ENCODE assay signal across 28 cellular contexts in genomic region chr5:172890659-172891058, GRCh38. TPM values are rescaled to one million over a fixed set of nuclear protein-coding genes. Genes with fewer than 3 reads are reported as not detected.
DNase-seq lines count a peak whose midpoint lies in the region; ATAC-seq and TF ChIP-seq lines count a peak whose summit lies in the region.
"Had no signal": no experiment of that assay in that cellular context is flagged by ENCODE, and none has a peak within 500 bp of the region (broad histone marks: within the 10 kb centered on the region; RNA-seq: fewer than 3 reads in every experiment).

No MANE protein-coding gene starts in this region.

- H4K8ac ChIP-seq in neuronal stem cell (ENCODE audit: low read depth, low read length): no peak overlapping the region

- no peak for TF ChIP-seq CTCF in esophagus squamous epithelium (IDR thresholded peaks at IDR 0.05)
- no peak for TF ChIP-seq CTCF in neural crest cell (conservative IDR thresholded peaks at IDR 0.05)
- no peak for TF ChIP-seq CTCF in upper lobe of right lung (IDR thresholded peaks at IDR 0.05)

- no peaks in the 10 kb centered on the region for H3K27me3 Mint-ChIP-seq in activated naive CD8-positive, alpha-beta T cell treated with anti-CD3 and anti-CD28 coated beads, Interleukin-2, amount 50 U/mL, for 24 hours
- H3K27me3 Mint-ChIP-seq in activated naive CD8-positive, alpha-beta T cell treated with anti-CD3 and anti-CD28 coated beads for 36 hours: no peaks in the 10 kb centered on the region
- H3K27me3 Mint-ChIP-seq in neural crest cell (ENCODE audit: low read depth): no peaks in the 10 kb centered on the region
- no peaks in the 10 kb centered on the region for H3K27me3 Mint-ChIP-seq in activated naive CD4-positive, alpha-beta T cell treated with anti-CD3 and anti-CD28 coated beads for 36 hours (ENCODE audit: low read depth)
- H3K27me3 Mint-ChIP-seq: activated B cell treated with CpG ODN at 0.5 μM for 24 hours, IgD-negative memory B cell had no signal

- no peak for DNase-seq in activated naive CD8-positive, alpha-beta T cell treated with anti-CD3 and anti-CD28 coated beads, Interleukin-2, amount 50 U/mL, for 24 hours
- no peak for DNase-seq in activated naive CD8-positive, alpha-beta T cell treated with anti-CD3 and anti-CD28 coated beads for 36 hours
- no peak for DNase-seq in esophagus squamous epithelium (lab: John Stamatoyannopoulos, UW)
- no peak for DNase-seq in neural crest cell (ENCODE audit: low read depth, low spot score)
- DNase-seq in upper lobe of right lung: no peak
- no peak for DNase-seq in neuronal stem cell (ENCODE audit: low spot score)
- DNase-seq in activated naive CD4-positive, alpha-beta T cell treated with anti-CD3 and anti-CD28 coated beads for 36 hours: no peak
- no peak for DNase-seq in NCI-H1436 treated with DMSO at 0.1 percent for 48 hours (lab: John Stamatoyannopoulos, UW)
- DNase-seq: 8988T; activated B cell treated with CpG ODN at 0.5 μM for 24 hours; activated CD4-positive, alpha-beta T cell treated with anti-CD3 and anti-CD28 coated beads, Interleukin-2, amount 50 U/mL, for 48 hours; activated effector memory CD4-positive, alpha-beta T cell treated with Interleukin-2 at 50 U/mL for 16 hours; BE2C; Caco-2; DMS79 treated with DMSO at 0.1 percent for 48 hours; hippocampal formation; mammary epithelial cell; MM.1S; NCI-H146; NCI-H510A; RPMI8226; substantia nigra; T-helper 9 cell had no signal

- H2AK5ac ChIP-seq in neuronal stem cell (ENCODE audit: low read depth, low read length): no peak overlapping the region

- TF ChIP-seq POLR2A in esophagus squamous epithelium (IDR thresholded peaks at IDR 0.05): no peak

- H2BK15ac ChIP-seq in neuronal stem cell (ENCODE audit: low read length): no peak overlapping the region

- H3K27ac Mint-ChIP-seq in activated naive CD8-positive, alpha-beta T cell treated with anti-CD3 and anti-CD28 coated beads, Interleukin-2, amount 50 U/mL, for 24 hours: no peak overlapping the region
- H3K27ac Mint-ChIP-seq in activated naive CD8-positive, alpha-beta T cell treated with anti-CD3 and anti-CD28 coated beads for 36 hours: no peak overlapping the region
- H3K27ac Mint-ChIP-seq in neural crest cell (ENCODE audit: unreplicated experiment): peak overlapping the region; percentile 43
- no peak overlapping the region for H3K27ac Mint-ChIP-seq in activated naive CD4-positive, alpha-beta T cell treated with anti-CD3 and anti-CD28 coated beads for 36 hours
- H3K27ac Mint-ChIP-seq: activated B cell treated with CpG ODN at 0.5 μM for 24 hours had no signal

- no peak overlapping the region for H2BK5ac ChIP-seq in neuronal stem cell (ENCODE audit: low read length)

- intact Hi-C loops in esophagus squamous epithelium (cut with DNase I): no loop called here
- intact Hi-C loops in upper lobe of right lung (cut with DNase I): no loop called here
- intact Hi-C loops in activated naive CD4-positive, alpha-beta T cell treated with anti-CD3 and anti-CD28 coated beads for 36 hours (cut with micrococcal nuclease): no loop called here

- CTCF ChIA-PET in activated naive CD4-positive, alpha-beta T cell treated with anti-CD3 and anti-CD28 coated beads for 36 hours (lab: Charles Lee): no interaction called here

- H3K9me3 ChIP-seq in esophagus squamous epithelium (no peaks in the 10 kb centered on the region), upper lobe of right lung (no peaks in the 10 kb centered on the region), neuronal stem cell (replicated peaks in 1 of 2; ENCODE audit: control insufficient read depth in 2 of 2, insufficient read depth in 1 of 2, low read depth in 1 of 2, low read length in 2 of 2) (no peaks in the 10 kb centered on the region)
- H3K9me3 ChIP-seq: BE2C, Caco-2, HAP-1 had no signal

- H3K4me1 ChIP-seq in esophagus squamous epithelium (peaks cover 6 to 54% (median 10%) of the 10 kb centered on the region in 3 donors), upper lobe of right lung (peaks cover 48% of the 10 kb centered on the region), neuronal stem cell (ENCODE audit: control insufficient read depth in 2 of 2, insufficient read depth in 1 of 2, low read depth in 1 of 2, low read length in 2 of 2) (peaks cover 1 to 6% of the 10 kb centered on the region in 2 donors)
- H3K4me1 ChIP-seq: BE2C, HAP-1 had no signal

- H3K36me3 Mint-ChIP-seq in activated naive CD8-positive, alpha-beta T cell treated with anti-CD3 and anti-CD28 coated beads, Interleukin-2, amount 50 U/mL, for 24 hours (ENCODE audit: low read depth): peaks cover 4% of the 10 kb centered on the region
- H3K36me3 Mint-ChIP-seq in activated naive CD8-positive, alpha-beta T cell treated with anti-CD3 and anti-CD28 coated beads for 36 hours: no peaks in the 10 kb centered on the region
- peaks cover 2% of the 10 kb centered on the region for H3K36me3 Mint-ChIP-seq in neural crest cell (ENCODE audit: low read depth)
- peaks cover 4% of the 10 kb centered on the region for H3K36me3 Mint-ChIP-seq in activated naive CD4-positive, alpha-beta T cell treated with anti-CD3 and anti-CD28 coated beads for 36 hours (ENCODE audit: low read depth)

- H4K91ac ChIP-seq in neuronal stem cell (ENCODE audit: low read depth, low read length, poor library complexity): no peak overlapping the region

- H3K79me1 ChIP-seq in neuronal stem cell (ENCODE audit: low read depth, low read length): peaks cover 4% of the 10 kb centered on the region

- no peak overlapping the region for H2AFZ ChIP-seq in neuronal stem cell (ENCODE audit: low read length)

- no peak overlapping the region for H2BK120ac ChIP-seq in neuronal stem cell (ENCODE audit: low read depth, low read length)

- no peak overlapping the region for H2BK12ac ChIP-seq in neuronal stem cell (ENCODE audit: low read length)

- H3K27me3 ChIP-seq in esophagus squamous epithelium (no peaks in the 10 kb centered on the region), upper lobe of right lung (no peaks in the 10 kb centered on the region), neuronal stem cell (ENCODE audit: control insufficient read depth in 3 of 3, insufficient read depth in 3 of 3, low read depth in 1 of 3, low read length in 3 of 3) (no peaks in the 10 kb centered on the region)
- H3K27me3 ChIP-seq: BE2C, cardiac muscle cell had no signal

- H3K9me3 Mint-ChIP-seq in activated naive CD8-positive, alpha-beta T cell treated with anti-CD3 and anti-CD28 coated beads, Interleukin-2, amount 50 U/mL, for 24 hours: no peaks in the 10 kb centered on the region
- H3K9me3 Mint-ChIP-seq in activated naive CD8-positive, alpha-beta T cell treated with anti-CD3 and anti-CD28 coated beads for 36 hours: no peaks in the 10 kb centered on the region
- no peaks in the 10 kb centered on the region for H3K9me3 Mint-ChIP-seq in neural crest cell
- no peaks in the 10 kb centered on the region for H3K9me3 Mint-ChIP-seq in activated naive CD4-positive, alpha-beta T cell treated with anti-CD3 and anti-CD28 coated beads for 36 hours
- H3K9me3 Mint-ChIP-seq: activated B cell treated with CpG ODN at 0.5 μM for 24 hours, IgD-negative memory B cell had no signal

- H3K36me3 ChIP-seq in esophagus squamous epithelium (peaks cover 0 to 54% (median 0%) of the 10 kb centered on the region in 3 donors), upper lobe of right lung (peaks cover 21% of the 10 kb centered on the region), neuronal stem cell (replicated peaks in 1 of 2; ENCODE audit: control insufficient read depth in 2 of 2, insufficient read depth in 2 of 2, low read length in 2 of 2) (peaks cover 7 to 47% of the 10 kb centered on the region in 2 donors)

- H3K27ac ChIP-seq in esophagus squamous epithelium: peak overlapping the region in 3 of 4 donors; percentile 52 to 81 (median 79)
- peak overlapping the region; percentile 61 for H3K27ac ChIP-seq in upper lobe of right lung
- H3K27ac ChIP-seq in neuronal stem cell (replicated peaks; ENCODE audit: low read length): no peak overlapping the region
- H3K27ac ChIP-seq: cardiac muscle cell had no signal

- H3K4me1 Mint-ChIP-seq in activated naive CD8-positive, alpha-beta T cell treated with anti-CD3 and anti-CD28 coated beads, Interleukin-2, amount 50 U/mL, for 24 hours: no peaks in the 10 kb centered on the region
- no peaks in the 10 kb centered on the region for H3K4me1 Mint-ChIP-seq in activated naive CD8-positive, alpha-beta T cell treated with anti-CD3 and anti-CD28 coated beads for 36 hours
- peaks cover 6% of the 10 kb centered on the region for H3K4me1 Mint-ChIP-seq in neural crest cell
- H3K4me1 Mint-ChIP-seq in activated naive CD4-positive, alpha-beta T cell treated with anti-CD3 and anti-CD28 coated beads for 36 hours (ENCODE audit: low read depth): no peaks in the 10 kb centered on the region
- H3K4me1 Mint-ChIP-seq: activated B cell treated with CpG ODN at 0.5 μM for 24 hours had no signal

- no peak overlapping the region for H3K4me3 Mint-ChIP-seq in activated naive CD8-positive, alpha-beta T cell treated with anti-CD3 and anti-CD28 coated beads, Interleukin-2, amount 50 U/mL, for 24 hours
- no peak overlapping the region for H3K4me3 Mint-ChIP-seq in activated naive CD8-positive, alpha-beta T cell treated with anti-CD3 and anti-CD28 coated beads for 36 hours
- H3K4me3 Mint-ChIP-seq in neural crest cell: no peak overlapping the region
- H3K4me3 Mint-ChIP-seq in activated naive CD4-positive, alpha-beta T cell treated with anti-CD3 and anti-CD28 coated beads for 36 hours: no peak overlapping the region
- H3K4me3 Mint-ChIP-seq: activated B cell treated with CpG ODN at 0.5 μM for 24 hours, IgD-negative memory B cell had no signal

- no peak overlapping the region for H3K18ac ChIP-seq in neuronal stem cell (ENCODE audit: low read length)

- H3K4me3 ChIP-seq in esophagus squamous epithelium (no peak overlapping the region), upper lobe of right lung (no peak overlapping the region), neuronal stem cell (ENCODE audit: low read length in 2 of 2) (no peak overlapping the region)
- H3K4me3 ChIP-seq: cardiac muscle cell, GM12878, HAP-1 had no signal

- no peak overlapping the region for H3K4ac ChIP-seq in neuronal stem cell (ENCODE audit: low read length)

- WGBS in esophagus squamous epithelium, 2 donors: 69 to 100% methylated on average over 1 to 2 of the region's 6 CpGs
- WGBS in neuronal stem cell (ENCODE audit: extremely low coverage in 2 of 2, insufficient read length in 2 of 2, insufficient replicate concordance in 1 of 2), 2 donors: no CpG with 5 or more reads among the region's 6 CpGs

- no peak overlapping the region for H3K23ac ChIP-seq in neuronal stem cell (ENCODE audit: low read depth, low read length, poor library complexity)

- no peak overlapping the region for H3K4me2 ChIP-seq in neuronal stem cell (ENCODE audit: insufficient read depth, low read length, poor library complexity, severe bottlenecking)

- peak; percentile 15 for ATAC-seq in activated naive CD8-positive, alpha-beta T cell treated with anti-CD3 and anti-CD28 coated beads, Interleukin-2, amount 50 U/mL, for 24 hours
- no peak for ATAC-seq in upper lobe of right lung
- ATAC-seq: GM12878, sciatic nerve had no signal

- H3K9ac ChIP-seq in neuronal stem cell (ENCODE audit: low read depth, low read length, poor library complexity): no peak overlapping the region

- H3K14ac ChIP-seq in neuronal stem cell (ENCODE audit: low read length): no peak overlapping the region

RNA-seq across cellular contexts. Expression of gene ERGIC1, which starts 56.6 kb away (rescaled TPM):
- total RNA-seq in activated naive CD8-positive, alpha-beta T cell treated with anti-CD3 and anti-CD28 coated beads for 36 hours: 10 to 100 TPM; 45.9 to 46.9 TPM
- 10 to 100 TPM; 50.9 to 83.0 (median 65.5) TPM for total RNA-seq in esophagus squamous epithelium
- total RNA-seq in neural crest cell: 106 and 108 TPM in 2 replicates
- 186 TPM for total RNA-seq in upper lobe of right lung
- 73.5 TPM for polyA plus RNA-seq in neuronal stem cell (2013, experiment 1 of 2)
- polyA plus RNA-seq in neuronal stem cell (2013, experiment 2 of 2): 73.3 TPM
- total RNA-seq in activated naive CD4-positive, alpha-beta T cell treated with anti-CD3 and anti-CD28 coated beads for 36 hours: 10 to 100 TPM; 33.4 to 36.2 TPM
